In the genomic region with DNA sequence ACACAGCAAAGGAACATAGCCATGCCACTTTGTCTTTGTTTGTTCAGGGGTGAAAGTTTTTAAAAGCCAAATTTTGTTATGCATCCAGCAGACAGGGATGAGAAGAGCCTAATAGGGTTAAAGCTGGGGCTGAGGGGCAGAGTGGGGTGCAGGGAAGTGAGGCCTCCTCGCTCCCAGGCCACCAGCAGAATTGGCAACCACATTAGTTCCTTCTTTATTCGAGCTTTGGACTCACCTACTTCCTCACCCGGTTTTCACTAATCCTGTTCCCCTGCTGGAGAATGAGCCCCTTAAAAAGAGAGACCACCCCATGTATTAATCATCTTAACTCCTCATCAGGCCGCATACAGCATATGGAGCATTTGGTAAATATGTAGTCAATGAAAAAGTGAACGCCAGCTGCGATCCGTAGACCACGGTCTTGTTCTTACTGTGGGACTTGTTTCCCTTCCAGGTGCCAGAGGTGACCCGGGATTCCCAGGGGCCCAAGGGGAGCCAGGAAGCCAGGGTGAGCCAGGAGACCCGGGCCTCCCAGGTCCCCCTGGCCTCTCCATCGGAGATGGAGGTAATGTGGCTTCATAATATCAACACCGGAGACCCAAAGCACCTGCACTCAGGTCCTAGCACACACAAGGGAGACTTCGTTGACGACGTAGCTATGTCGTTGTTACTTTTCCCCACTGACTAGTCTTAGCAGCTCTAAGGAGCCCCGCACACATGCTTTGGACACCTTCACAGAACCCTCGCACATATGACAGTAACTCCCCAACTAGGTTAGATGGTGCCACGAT, we compare ENCODE assay signal across 34 cellular contexts.
DNase-seq lines count a peak whose midpoint lies in the region; ATAC-seq, FAIRE-seq and TF ChIP-seq lines count a peak whose summit lies in the region.
"Had no signal": no experiment of that assay in that cellular context is flagged by ENCODE, and none has a peak within 500 bp of the region (broad histone marks: within the 10 kb centered on the region; RNA-seq: fewer than 3 reads in every experiment).

No MANE protein-coding gene starts in this region.

- H3K9ac ChIP-seq in kidney (ENCODE audit: low read length in 2 of 2): no peak overlapping the region
- no peak overlapping the region for H3K9ac ChIP-seq in trophoblast cell (ENCODE audit: low read length)

- no peak overlapping the region for H2BK5ac ChIP-seq in trophoblast cell (ENCODE audit: low read depth, low read length, poor library complexity)

- ATAC-seq in GM19455 (IDR thresholded peaks at IDR 0.05; ENCODE audit: unreplicated experiment) (no peak), mucosa of descending colon (no peak)
- ATAC-seq: activated CD8-positive, alpha-beta memory T cell treated with anti-CD3 and anti-CD28 coated beads, Interleukin-2, amount 10 ng/mL, durations not matched to agents 7 days and 5 days; activated T-cell treated with anti-CD3 and anti-CD28 coated beads, Interleukin-2, amount 50 U/mL, for 4 hours; CD8-positive, alpha-beta T cell; left lobe of liver; natural killer cell treated with Interleukin-12 subunit alpha and Interleukin-12 subunit beta and Interleukin-15 and Interleukin-18, amount 100 ng/mL, for 72 hours; pancreas had no signal

- H3K4me3 ChIP-seq in Caco-2 (ENCODE audit: low read depth, low read length) (no peak overlapping the region), PC-9 (no peak overlapping the region), kidney (ENCODE audit: low read length in 2 of 2) (no peak overlapping the region), trophoblast cell (ENCODE audit: low read depth, low read length) (no peak overlapping the region), mucosa of descending colon (no peak overlapping the region)
- H3K4me3 ChIP-seq: cardiac muscle cell, pancreas, thoracic aorta, vagina had no signal

- H3K27ac Mint-ChIP-seq in Caco-2 (ENCODE audit: unreplicated experiment): peak overlapping the region; percentile 89
- H3K27ac Mint-ChIP-seq: activated B cell treated with CpG ODN at 0.5 μM for 24 hours; activated CD8-positive, alpha-beta memory T cell treated with anti-CD3 and anti-CD28 coated beads, Interleukin-2, amount 10 ng/mL, durations not matched to agents 7 days and 5 days; activated naive CD8-positive, alpha-beta T cell treated with anti-CD3 and anti-CD28 coated beads, Interleukin-2, amount 10 ng/mL, durations not matched to agents 7 days and 5 days; B cell; CD8-positive, alpha-beta T cell; IgD-negative memory B cell; natural killer cell treated with Interleukin-12 subunit alpha and Interleukin-12 subunit beta and Interleukin-15 and Interleukin-18, amount 100 ng/mL, for 72 hours; stimulated activated naive CD8-positive, alpha-beta T cell treated with anti-CD3 and anti-CD28 coated beads, Interleukin-15, Interleukin-2, amounts not matched to agents 100 ng/mL and 50 ng/mL, for 24 hours had no signal

- H3K9me3 ChIP-seq in Caco-2 (no peaks in the 10 kb centered on the region), PC-9 (ENCODE audit: insufficient read depth, low read depth) (no peaks in the 10 kb centered on the region), kidney (ENCODE audit: control insufficient read depth in 1 of 2, low read length in 2 of 2) (no peaks in the 10 kb centered on the region), trophoblast cell (ENCODE audit: insufficient read depth, low read depth, low read length) (peaks cover 2% of the 10 kb centered on the region), mucosa of descending colon (no peaks in the 10 kb centered on the region)
- H3K9me3 ChIP-seq: pancreas, thoracic aorta, vagina had no signal

- WGBS in trophoblast cell (ENCODE audit: extremely low coverage, insufficient coverage, insufficient read length): no CpG with 5 or more reads among the region's 19 CpGs

- H3K79me1 ChIP-seq in trophoblast cell (ENCODE audit: low read length): peaks cover 20% of the 10 kb centered on the region

- H3K9me2 ChIP-seq in PC-9 (ENCODE audit: insufficient read depth): no peaks in the 10 kb centered on the region

- no peaks in the 10 kb centered on the region for H4K20me1 ChIP-seq in PC-9 (ENCODE audit: insufficient read depth)

- FAIRE-seq in kidney (lab: Jason Lieb, UNC): no peak
- FAIRE-seq: pancreas had no signal

- no peak for TF ChIP-seq CTCF in Caco-2 (IDR thresholded peaks at IDR 0.05; ENCODE audit: insufficient read depth in 1 of 2, low read depth in 1 of 2, low read length in 1 of 2, severe bottlenecking in 1 of 2, unreplicated experiment in 1 of 2)
- no peak for TF ChIP-seq CTCF in PC-9 (conservative IDR thresholded peaks at IDR 0.05)
- TF ChIP-seq CTCF in kidney (IDR thresholded peaks at IDR 0.05; ENCODE audit: borderline replicate concordance, extremely low read depth, insufficient read depth): no peak
- TF ChIP-seq CTCF in mucosa of descending colon (IDR thresholded peaks at IDR 0.05): no peak

- H3K27ac ChIP-seq in PC-9 (no peak overlapping the region), kidney (ENCODE audit: low read depth in 2 of 2, low read length in 2 of 2) (no peak overlapping the region), trophoblast cell (ENCODE audit: low read depth, low read length) (peak overlapping the region; percentile 96)
- H3K27ac ChIP-seq: cardiac muscle cell, pancreas, vagina had no signal

- H3K36me3 Mint-ChIP-seq in Caco-2 (ENCODE audit: insufficient read depth, unreplicated experiment): peaks cover 14% of the 10 kb centered on the region
- H3K36me3 Mint-ChIP-seq: activated CD8-positive, alpha-beta memory T cell treated with anti-CD3 and anti-CD28 coated beads, Interleukin-2, amount 10 ng/mL, durations not matched to agents 7 days and 5 days; activated naive CD8-positive, alpha-beta T cell treated with anti-CD3 and anti-CD28 coated beads, Interleukin-2, amount 10 ng/mL, durations not matched to agents 7 days and 5 days; CD8-positive, alpha-beta T cell; IgD-negative memory B cell; natural killer cell treated with Interleukin-12 subunit alpha and Interleukin-12 subunit beta and Interleukin-15 and Interleukin-18, amount 100 ng/mL, for 72 hours had no signal

- H3K36me3 ChIP-seq in Caco-2 (ENCODE audit: control insufficient read depth, insufficient read depth, low read length) (no peaks in the 10 kb centered on the region), PC-9 (ENCODE audit: low read depth) (no peaks in the 10 kb centered on the region), kidney (ENCODE audit: control insufficient read depth in 1 of 2, insufficient read depth in 2 of 2, low read length in 2 of 2) (peaks cover 8 to 30% of the 10 kb centered on the region in 2 donors), trophoblast cell (ENCODE audit: control insufficient read depth in 1 of 2, insufficient read depth in 2 of 2, low read length in 2 of 2) (peaks cover 39 to 49% of the 10 kb centered on the region in 2 experiments), mucosa of descending colon (ENCODE audit: low read depth) (no peaks in the 10 kb centered on the region)
- H3K36me3 ChIP-seq: pancreas had no signal

- H3K23ac ChIP-seq in trophoblast cell (ENCODE audit: low read length): no peak overlapping the region

- H3K79me2 ChIP-seq in PC-9 (ENCODE audit: low read depth) (no peaks in the 10 kb centered on the region), trophoblast cell (ENCODE audit: control insufficient read depth, insufficient read depth, low read length, poor library complexity) (peaks cover 6% of the 10 kb centered on the region)

- POLR2A ChIA-PET in Caco-2 (lab: Charles Lee): no interaction called here
- POLR2A ChIA-PET in PC-9 (lab: Charles Lee; ENCODE audit: unreplicated experiment): no interaction called here

- peak overlapping the region; percentile 66 for H3K4me2 ChIP-seq in PC-9
- no peak overlapping the region for H3K4me2 ChIP-seq in trophoblast cell (ENCODE audit: low read length)

- H2BK120ac ChIP-seq in trophoblast cell (ENCODE audit: insufficient read depth, low read length, poor library complexity): peak overlapping the region; percentile 61

- BruUV-seq in Caco-2 (replicated peaks; lab: Mats Ljungman, UMichigan) (no TSS peak), PC-9 (replicated peaks; lab: Mats Ljungman, UMichigan) (no TSS peak)

- peaks cover 50% of the 10 kb centered on the region for H3K4me1 Mint-ChIP-seq in Caco-2 (ENCODE audit: low read depth, unreplicated experiment)

- no peaks in the 10 kb centered on the region for H3K27me3 Mint-ChIP-seq in Caco-2 (ENCODE audit: insufficient read depth, unreplicated experiment)

- no peak overlapping the region for H3K4me3 Mint-ChIP-seq in Caco-2 (ENCODE audit: unreplicated experiment)
- H3K4me3 Mint-ChIP-seq: activated B cell treated with CpG ODN at 0.5 μM for 24 hours; activated CD8-positive, alpha-beta memory T cell treated with anti-CD3 and anti-CD28 coated beads, Interleukin-2, amount 10 ng/mL, durations not matched to agents 7 days and 5 days; activated naive CD8-positive, alpha-beta T cell treated with anti-CD3 and anti-CD28 coated beads, Interleukin-2, amount 10 ng/mL, durations not matched to agents 7 days and 5 days; activated T-cell treated with anti-CD3 and anti-CD28 coated beads, Interleukin-2, amount 50 U/mL, for 4 hours; B cell; CD8-positive, alpha-beta T cell; natural killer cell treated with Interleukin-12 subunit alpha and Interleukin-12 subunit beta and Interleukin-15 and Interleukin-18, amount 100 ng/mL, for 72 hours; stimulated activated naive CD8-positive, alpha-beta T cell treated with anti-CD3 and anti-CD28 coated beads, Interleukin-15, Interleukin-2, amounts not matched to agents 100 ng/mL and 50 ng/mL, for 24 hours had no signal

- DNase-seq in Caco-2: no peak
- no peak for DNase-seq in PC-9
- peak; percentile 19 for DNase-seq in kidney
- no peak for DNase-seq in trophoblast cell
- DNase-seq in NCI-H446 treated with DMSO at 0.1 percent for 48 hours (lab: John Stamatoyannopoulos, UW): no peak
- DNase-seq in mucosa of descending colon: no peak
- DNase-seq in UCSD-AML1 (lab: John Stamatoyannopoulos, UW; ENCODE audit: unreplicated experiment): no peak
- DNase-seq: activated B cell treated with CpG ODN at 0.5 μM for 24 hours; activated CD4-positive, alpha-beta T cell treated with anti-CD3 and anti-CD28 coated beads, Interleukin-2, amount 50 U/mL, for 1 hour; activated CD8-positive, alpha-beta memory T cell treated with anti-CD3 and anti-CD28 coated beads, Interleukin-2, amount 10 ng/mL, durations not matched to agents 7 days and 5 days; activated gamma-delta T cell; activated naive CD8-positive, alpha-beta T cell treated with anti-CD3 and anti-CD28 coated beads, Interleukin-2, amount 10 ng/mL, durations not matched to agents 7 days and 5 days; activated T-cell treated with anti-CD3 and anti-CD28 coated beads, Interleukin-2, amount 50 U/mL, for 4 hours; aorta; CD8-positive, alpha-beta T cell; cortex of kidney; effector memory CD4-positive, alpha-beta T cell; mesendoderm; NCI-H1436 treated with DMSO at 0.1 percent for 48 hours; NCI-H345; NCI-H82; pancreas; stimulated activated CD4-positive, alpha-beta T cell treated with anti-CD3 and anti-CD28 coated beads, Interleukin-2, amount 100 ng/mL, for 24 hours; stimulated activated CD8-positive, alpha-beta memory T cell treated with anti-CD3 and anti-CD28 coated beads, Interleukin-4, amount 100 ng/mL, for 48 hours; T-helper 9 cell had no signal

- H2AFZ ChIP-seq in PC-9: no peak overlapping the region
- no peak overlapping the region for H2AFZ ChIP-seq in trophoblast cell (ENCODE audit: insufficient read depth, low read length, poor library complexity)

- H2AK5ac ChIP-seq in trophoblast cell (ENCODE audit: low read length): peak overlapping the region; percentile 3

- CTCF ChIA-PET in Caco-2 (lab: Charles Lee): no interaction called here
- CTCF ChIA-PET in PC-9 (lab: Charles Lee): no interaction called here

- H3F3A ChIP-seq in PC-9 (ENCODE audit: insufficient read depth, low read depth): peaks cover 22% of the 10 kb centered on the region; the same call in 1 of the 2 replicates

- H3K9me3 Mint-ChIP-seq in Caco-2 (ENCODE audit: unreplicated experiment): no peaks in the 10 kb centered on the region
- H3K9me3 Mint-ChIP-seq: activated B cell treated with CpG ODN at 0.5 μM for 24 hours; activated naive CD8-positive, alpha-beta T cell treated with anti-CD3 and anti-CD28 coated beads, Interleukin-2, amount 10 ng/mL, durations not matched to agents 7 days and 5 days; activated T-cell treated with anti-CD3 and anti-CD28 coated beads, Interleukin-2, amount 50 U/mL, for 4 hours; CD8-positive, alpha-beta T cell; IgD-negative memory B cell; natural killer cell treated with Interleukin-12 subunit alpha and Interleukin-12 subunit beta and Interleukin-15 and Interleukin-18, amount 100 ng/mL, for 72 hours; stimulated activated naive CD8-positive, alpha-beta T cell treated with anti-CD3 and anti-CD28 coated beads, Interleukin-15, Interleukin-2, amounts not matched to agents 100 ng/mL and 50 ng/mL, for 24 hours had no signal

- H3K27me3 ChIP-seq in Caco-2 (replicated peaks; ENCODE audit: control insufficient read depth, insufficient read depth, low read length) (no peaks in the 10 kb centered on the region), PC-9 (ENCODE audit: insufficient read depth, low read depth) (no peaks in the 10 kb centered on the region), trophoblast cell (ENCODE audit: insufficient read depth, low read length) (no peaks in the 10 kb centered on the region)
- H3K27me3 ChIP-seq: cardiac muscle cell, pancreas, vagina had no signal

- no peak overlapping the region for H4K8ac ChIP-seq in trophoblast cell (ENCODE audit: low read depth, low read length)

- intact Hi-C loops in Caco-2 (cut with micrococcal nuclease; ENCODE audit: unreplicated experiment): loop anchor here (2.0 kb wide), 4 partner anchors 37 to 263 kb away; partner anchors contain the start of genes ING1 and RAB20
- intact Hi-C loops in PC-9 (cut with micrococcal nuclease; ENCODE audit: unreplicated experiment): loop anchor here (10.0 kb wide), 5 partner anchors 465 to 1535 kb away; partner anchors contain the start of genes ANKRD10 and IRS2
- intact Hi-C loops in kidney (cut with DNase I): no loop called here
- intact Hi-C loops in mucosa of descending colon (cut with DNase I, micrococcal nuclease): no loop called here

- H4K12ac ChIP-seq in trophoblast cell (ENCODE audit: low read depth, low read length): no peak overlapping the region

- peak overlapping the region; percentile 51 for H2BK12ac ChIP-seq in trophoblast cell (ENCODE audit: low read length)

- peak overlapping the region; percentile 23 for H4K91ac ChIP-seq in trophoblast cell (ENCODE audit: low read depth, low read length)

- H3K4me1 ChIP-seq in Caco-2: peaks cover 52% of the 10 kb centered on the region
- H3K4me1 ChIP-seq in PC-9 (replicated peaks; ENCODE audit: insufficient read depth): peaks cover 71% of the 10 kb centered on the region
- H3K4me1 ChIP-seq in kidney (ENCODE audit: control insufficient read depth in 1 of 2, insufficient read depth in 1 of 2, low read depth in 1 of 2, low read length in 2 of 2): no peaks in the 10 kb centered on the region
- peaks cover 27 to 29% of the 10 kb centered on the region in 2 experiments for H3K4me1 ChIP-seq in trophoblast cell (ENCODE audit: control insufficient read depth in 1 of 2, insufficient read depth in 2 of 2, low read length in 2 of 2)
- H3K4me1 ChIP-seq in mucosa of descending colon (ENCODE audit: low read depth): no peaks in the 10 kb centered on the region
- H3K4me1 ChIP-seq: pancreas, vagina had no signal

- peak overlapping the region; percentile 9 for H3K4ac ChIP-seq in trophoblast cell (ENCODE audit: low read depth, low read length)

- H3K18ac ChIP-seq in trophoblast cell (ENCODE audit: low read length): peak overlapping the region; percentile 72

- H3K14ac ChIP-seq in trophoblast cell (ENCODE audit: low read length): no peak overlapping the region

Comparison
In these comparisons a context has a peak if more than half of its experiments do, and no peak if none do; other contexts are left out.
1. intact Hi-C loops: an anchor here in Caco-2 (2.0 kb wide) and PC-9 (10.0 kb wide); none called in kidney and mucosa of descending colon.